23 cellular contexts compared by ENCODE assay signal in genomic region chr3:133081016-133081415, GRCh38.
"Had no signal": no experiment of that assay in that cellular context is flagged by ENCODE, and none has a peak within 500 bp of the region (broad histone marks: within the 10 kb centered on the region; RNA-seq: fewer than 3 reads in every experiment).

No MANE protein-coding gene starts in this region.

- H3K27me3 ChIP-seq: colonic mucosa, dorsolateral prefrontal cortex, esophagus muscularis mucosa, esophagus squamous epithelium, foreskin keratinocyte, gastrocnemius medialis, gastroesophageal sphincter, heart left ventricle, heart right ventricle had no signal

- H3K4me3 ChIP-seq: colonic mucosa, coronary artery, dorsolateral prefrontal cortex, esophagus muscularis mucosa, esophagus squamous epithelium, gastrocnemius medialis, gastroesophageal sphincter, heart left ventricle, heart right ventricle had no signal

- DNase-seq: colonic mucosa; cortex of kidney; dermis blood vessel endothelial cell; dorsolateral prefrontal cortex; effector CD4-positive, alpha-beta T cell; effector CD8-positive, alpha-beta T cell; effector memory CD4-positive, alpha-beta T cell; effector memory CD8-positive, alpha-beta T cell; endodermal cell; erythroblast; esophagus squamous epithelium; foreskin fibroblast; foreskin keratinocyte; foreskin melanocyte; gastrocnemius medialis; glutamatergic neuron; head of caudate nucleus; heart left ventricle; heart right ventricle had no signal

- H3K36me3 ChIP-seq: colonic mucosa, esophagus muscularis mucosa, esophagus squamous epithelium, gastroesophageal sphincter, heart left ventricle, heart right ventricle had no signal

- H3K27ac ChIP-seq: colonic mucosa, coronary artery, dorsolateral prefrontal cortex, epithelial cell of prostate, esophagus muscularis mucosa, esophagus squamous epithelium, foreskin keratinocyte, gastrocnemius medialis, gastroesophageal sphincter, heart left ventricle, heart right ventricle had no signal

- H3K9me3 ChIP-seq: colonic mucosa, esophagus muscularis mucosa, esophagus squamous epithelium, gastrocnemius medialis, gastroesophageal sphincter, heart right ventricle had no signal

- H3K4me1 ChIP-seq: colonic mucosa, esophagus squamous epithelium, foreskin keratinocyte, heart right ventricle had no signal
